Comparison of ENCODE assay signal across 1 cellular context in the genomic region with DNA sequence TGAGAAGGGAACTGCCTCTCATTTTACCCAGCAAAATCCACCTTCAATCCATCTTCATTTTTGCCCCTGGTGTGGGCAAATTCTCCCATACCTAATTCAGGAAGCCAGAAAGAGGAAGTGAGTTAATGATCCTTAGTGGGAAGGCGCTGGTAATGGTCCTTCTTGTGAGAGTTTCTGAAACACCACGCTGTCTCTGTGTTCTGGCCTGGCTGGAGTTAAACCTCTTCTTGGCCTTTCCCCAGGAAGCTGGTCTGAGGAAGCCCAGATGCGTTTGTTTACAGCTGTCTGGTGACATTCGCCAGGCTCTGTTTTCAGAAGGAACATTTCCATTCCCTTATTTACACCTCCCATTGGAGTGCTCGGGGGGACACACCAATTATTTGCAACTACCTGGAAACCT.
TF ChIP-seq lines count a peak whose summit lies in the region.

No MANE protein-coding gene starts in this region.

TF ChIP-seq in endothelial cell of umbilical vein, 7 proteins besides CTCF, POLR2A, EP300 and RAD21 (continued from another document):
- TF ChIP-seq, protein P1, sequence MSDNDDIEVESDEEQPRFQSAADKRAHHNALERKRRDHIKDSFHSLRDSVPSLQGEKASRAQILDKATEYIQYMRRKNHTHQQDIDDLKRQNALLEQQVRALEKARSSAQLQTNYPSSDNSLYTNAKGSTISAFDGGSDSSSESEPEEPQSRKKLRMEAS (IDR thresholded peaks at IDR 0.05; ENCODE audit: insufficient read depth, insufficient read length) = no peak
- TF ChIP-seq JUN (IDR thresholded peaks at IDR 0.05; ENCODE audit: borderline replicate concordance, insufficient read depth, insufficient read length, low read depth) = no peak
